Comparison of ENCODE assay signal across 36 cellular contexts in genomic region chr1:63856924-63857323, GRCh38.
"Had no signal": no experiment of that assay in that cellular context is flagged by ENCODE, and none has a peak within 500 bp of the region (broad histone marks: within the 10 kb centered on the region; RNA-seq: fewer than 3 reads in every experiment).

No MANE protein-coding gene starts in this region.

- H3K27ac Mint-ChIP-seq: activated CD4-positive, alpha-beta T cell treated with anti-CD3 and anti-CD28 coated beads for 36 hours; activated CD4-positive, alpha-beta T cell treated with anti-CD3 and anti-CD28 coated beads, Interleukin-2, amount 10 ng/mL, durations not matched to agents 7 days and 5 days; activated CD8-positive, alpha-beta T cell treated with anti-CD3 and anti-CD28 coated beads, Interleukin-2, amount 10 ng/mL, durations not matched to agents 7 days and 5 days; activated naive CD4-positive, alpha-beta T cell treated with anti-CD3 and anti-CD28 coated beads for 36 hours; activated naive CD8-positive, alpha-beta T cell treated with anti-CD3 and anti-CD28 coated beads for 36 hours; activated T-cell treated with anti-CD3 and anti-CD28 coated beads, Interleukin-2, amount 50 U/mL, for 24 hours; activated T-helper 2 cell treated with anti-CD3 and anti-CD28 coated beads, Interferon-gamma antibody, Interleukin-2, Interleukin-4, amounts not matched to agents 10 μg/mL and 5 μg/mL and 100 μg/mL, durations not matched to agents 14 hours and 24 hours and 36 hours; T-helper 1 cell treated with Interleukin-12 subunit alpha and Interleukin-12 subunit beta and Interleukin-4 antibody, amounts not matched to agents 30 μg/mL and 1 μg/mL, for 36 hours; T-helper 2 cell treated with Interferon-gamma antibody and Interleukin-4, amounts not matched to agents 5 μg/mL and 100 μg/mL, for 36 hours had no signal

- H3K27me3 ChIP-seq: body of pancreas, breast epithelium, Peyer's patch, SJSA1 had no signal

- ATAC-seq: activated CD4-positive, alpha-beta T cell treated with anti-CD3 and anti-CD28 coated beads for 36 hours; activated CD4-positive, CD25-positive, alpha-beta regulatory T cell treated with anti-CD3 and anti-CD28 coated beads, Interleukin-2, amount 50 U/mL, for 24 hours; activated CD8-positive, alpha-beta T cell treated with anti-CD3 and anti-CD28 coated beads, Interleukin-2, amount 10 ng/mL, durations not matched to agents 7 days and 5 days; body of pancreas; PC-3 had no signal

- H3K9me3 ChIP-seq: body of pancreas, Peyer's patch, SJSA1, SK-N-SH had no signal

- H3K36me3 ChIP-seq: breast epithelium, Peyer's patch, SJSA1 had no signal

- H3K4me3 Mint-ChIP-seq: activated CD4-positive, alpha-beta T cell treated with anti-CD3 and anti-CD28 coated beads for 36 hours; activated CD4-positive, alpha-beta T cell treated with anti-CD3 and anti-CD28 coated beads, Interleukin-2, amount 10 ng/mL, durations not matched to agents 7 days and 5 days; activated CD8-positive, alpha-beta T cell treated with anti-CD3 and anti-CD28 coated beads, Interleukin-2, amount 10 ng/mL, durations not matched to agents 7 days and 5 days; activated naive CD4-positive, alpha-beta T cell treated with anti-CD3 and anti-CD28 coated beads for 36 hours; activated naive CD8-positive, alpha-beta T cell treated with anti-CD3 and anti-CD28 coated beads for 36 hours; activated T-cell treated with anti-CD3 and anti-CD28 coated beads, Interleukin-2, amount 50 U/mL, for 24 hours; IgD-negative memory B cell; T-helper 1 cell treated with Interleukin-12 subunit alpha and Interleukin-12 subunit beta and Interleukin-4 antibody, amounts not matched to agents 30 μg/mL and 1 μg/mL, for 36 hours; T-helper 2 cell treated with Interferon-gamma antibody and Interleukin-4, amounts not matched to agents 5 μg/mL and 100 μg/mL, for 36 hours had no signal

- H3K4me2 ChIP-seq: SK-N-SH had no signal

- H3K4me1 Mint-ChIP-seq: activated CD4-positive, alpha-beta T cell treated with anti-CD3 and anti-CD28 coated beads for 36 hours; activated CD4-positive, alpha-beta T cell treated with anti-CD3 and anti-CD28 coated beads, Interleukin-2, amount 10 ng/mL, durations not matched to agents 7 days and 5 days; activated naive CD8-positive, alpha-beta T cell treated with anti-CD3 and anti-CD28 coated beads for 36 hours; IgD-negative memory B cell had no signal

- H3K4me1 ChIP-seq: body of pancreas, breast epithelium, Peyer's patch, SJSA1 had no signal

- H3K4me3 ChIP-seq: body of pancreas, breast epithelium, Peyer's patch, SJSA1 had no signal

- H3K27ac ChIP-seq: body of pancreas, breast epithelium, Peyer's patch, SJSA1 had no signal

- DNase-seq: activated CD4-positive, alpha-beta T cell treated with anti-CD3 and anti-CD28 coated beads for 36 hours; activated CD4-positive, alpha-beta T cell treated with anti-CD3 and anti-CD28 coated beads, Interleukin-2, amount 10 ng/mL, durations not matched to agents 7 days and 5 days; activated CD4-positive, alpha-beta T cell treated with anti-CD3 and anti-CD28 coated beads, Interleukin-2, amount 50 U/mL, for 48 hours; activated CD8-positive, alpha-beta T cell treated with anti-CD3 and anti-CD28 coated beads, Interleukin-2, amount 10 ng/mL, durations not matched to agents 7 days and 5 days; activated gamma-delta T cell; activated naive CD4-positive, alpha-beta T cell treated with anti-CD3 and anti-CD28 coated beads for 36 hours; activated naive CD8-positive, alpha-beta T cell treated with anti-CD3 and anti-CD28 coated beads for 36 hours; activated T-cell treated with anti-CD3 and anti-CD28 coated beads, Interleukin-2, amount 50 U/mL, for 24 hours; amniotic stem cell; aorta; body of pancreas; central memory CD4-positive, alpha-beta T cell; Karpas-422; KBM-7; NCI-H1105; NCI-H1436 treated with DMSO at 0.1 percent for 48 hours; NCI-H1694 treated with DMSO at 0.1 percent for 48 hours; NCI-H2029 treated with DMSO at 0.1 percent for 48 hours; NCI-H2107; NCI-H2171; NCI-H510A; NCI-H526; NCI-H748 treated with DMSO at 0.1 percent for 48 hours; NK-92 treated with Interleukin-12 subunit alpha and Interleukin-12 subunit beta, amount 100 ng/mL, for 24 hours; PC-3; Peyer's patch; RPMI8226; SHP77 treated with DMSO at 0.1 percent for 48 hours; SK-N-SH had no signal

- H3K9me3 Mint-ChIP-seq: activated T-helper 2 cell treated with anti-CD3 and anti-CD28 coated beads, Interferon-gamma antibody, Interleukin-2, Interleukin-4, amounts not matched to agents 10 μg/mL and 5 μg/mL and 100 μg/mL, durations not matched to agents 14 hours and 24 hours and 36 hours; T-helper 2 cell treated with Interferon-gamma antibody and Interleukin-4, amounts not matched to agents 5 μg/mL and 100 μg/mL, for 36 hours had no signal

- H3K27me3 Mint-ChIP-seq: activated CD4-positive, alpha-beta T cell treated with anti-CD3 and anti-CD28 coated beads for 36 hours; activated naive CD8-positive, alpha-beta T cell treated with anti-CD3 and anti-CD28 coated beads for 36 hours had no signal
